ENCODE assay signal across 9 cellular contexts in genomic region chr5:10704949-10705621, GRCh38. TPM values are rescaled to one million over a fixed set of nuclear protein-coding genes. Genes with fewer than 3 reads are reported as not detected.
A peak's percentile ranks its signal among the peaks of the same experiment; 100 is the strongest.
DNase-seq lines count a peak whose midpoint lies in the region; ATAC-seq and TF ChIP-seq lines count a peak whose summit lies in the region.
"Had no signal": no experiment of that assay in that cellular context is flagged by ENCODE, and none has a peak within 500 bp of the region (broad histone marks: within the 10 kb centered on the region; RNA-seq: fewer than 3 reads in every experiment).

No MANE protein-coding gene starts in this region.

- BruUV-seq in MCF 10A (replicated peaks; lab: Mats Ljungman, UMichigan), result no TSS peak

- H3K27ac ChIP-seq in psoas muscle, result no peak overlapping the region
- H3K27ac ChIP-seq: 22Rv1 had no signal

- no peak overlapping the region for H3K4me3 ChIP-seq in NB4 (ENCODE audit: low read depth, low read length)
- H3K4me3 ChIP-seq in psoas muscle, result no peak overlapping the region

- no peaks in the 10 kb centered on the region for H3K27me3 Mint-ChIP-seq in MCF 10A (ENCODE audit: insufficient read depth, unreplicated experiment)

- H3K4me1 Mint-ChIP-seq in MCF 10A (ENCODE audit: insufficient read depth, unreplicated experiment), result peaks cover 45% of the 10 kb centered on the region

- CTCF ChIA-PET in MCF 10A (lab: Yijun Ruan, JAX), result interaction anchor here (1.6 kb wide), 1 partner anchor 10 kb away, joined by 6 read pairs; no protein-coding TSS in a partner anchor

- peak overlapping the region; percentile 24 for H3K27ac Mint-ChIP-seq in MCF 10A (ENCODE audit: low read depth, unreplicated experiment)

- H3K9me3 ChIP-seq in psoas muscle, result no peaks in the 10 kb centered on the region

- POLR2A ChIA-PET in MCF 10A (lab: Yijun Ruan, JAX), result interaction anchor here (0.6 kb wide), 1 partner anchor 291 kb away, joined by 3 read pairs; no protein-coding TSS in a partner anchor

- 69 to 72% (median 69%) methylated on average over 10 of the region's 10 CpGs for WGBS in psoas muscle, 3 donors

- no peak overlapping the region for H3K4me3 Mint-ChIP-seq in MCF 10A (ENCODE audit: unreplicated experiment)

- no peaks in the 10 kb centered on the region for H3K4me1 ChIP-seq in psoas muscle

- no peaks in the 10 kb centered on the region for H3K9me3 Mint-ChIP-seq in MCF 10A (ENCODE audit: unreplicated experiment)

- TF ChIP-seq CTCF in NB4 (IDR thresholded peaks at IDR 0.05; ENCODE audit: low read depth, low read length), result no peak
- TF ChIP-seq CTCF in MCF 10A (IDR thresholded peaks at IDR 0.05; ENCODE audit: unreplicated experiment), result no peak
- TF ChIP-seq CTCF in psoas muscle (IDR thresholded peaks at IDR 0.05), result no peak

- no peaks in the 10 kb centered on the region for H3K36me3 Mint-ChIP-seq in MCF 10A (ENCODE audit: insufficient read depth, unreplicated experiment)

- ATAC-seq in psoas muscle, result no peak

- H3K36me3 ChIP-seq in psoas muscle (ENCODE audit: insufficient read depth in 1 of 2, low read depth in 1 of 2), result no peaks in the 10 kb centered on the region

- no peak for TF ChIP-seq POLR2A in NB4 (IDR thresholded peaks at IDR 0.05; ENCODE audit: extremely low read depth, insufficient read length)

- no peaks in the 10 kb centered on the region for H3K27me3 ChIP-seq in psoas muscle (ENCODE audit: insufficient read depth in 3 of 3, low read length in 2 of 3)

- intact Hi-C loops in MCF 10A (cut with micrococcal nuclease) (no loop called here), psoas muscle (cut with DNase I) (no loop called here)

- DNase-seq in SIG-M5 treated with dmso at 0.1 percent for 504 hours (lab: John Stamatoyannopoulos, UW; ENCODE audit: unreplicated experiment) (peak; percentile 51), SIG-M5 (lab: John Stamatoyannopoulos, UW) (no peak), NB4 (ENCODE audit: low read depth) (peak; percentile 77), MCF 10A (ENCODE audit: unreplicated experiment) (peak; percentile 61), renal cortical epithelial cell (ENCODE audit: low read depth) (peak; percentile 80), psoas muscle (no peak), NCI-H1048 (lab: John Stamatoyannopoulos, UW) (no peak), HPDE6-E6E7 (ENCODE audit: extremely low spot score) (no peak)

RNA-seq across cellular contexts. Expression of gene DAP, which starts 55.9 kb away (rescaled TPM):
- 114 and 123 TPM in 2 replicates for total RNA-seq in MCF 10A (2022)
- 42.0 and 88.9 TPM in 2 replicates for total RNA-seq in renal cortical epithelial cell
- total RNA-seq in psoas muscle, result 1 to 10 TPM; 3.6 to 8.1 (median 6.6) TPM
- 1 to 10 TPM; 4.1 to 5.1 (median 4.9) TPM for polyA plus RNA-seq in psoas muscle

Comparison
In these comparisons a context has a peak if more than half of its experiments do, and no peak if none do; other contexts are left out.
1. DNase-seq: peak in SIG-M5 treated with dmso at 0.1 percent for 504 hours (single experiment), NB4 (single experiment), MCF 10A (single experiment) and renal cortical epithelial cell (single experiment); none in SIG-M5 (single experiment), psoas muscle (0 of 2), NCI-H1048 (single experiment) and HPDE6-E6E7 (single experiment).